In genomic region chr11:10943968-10944367, GRCh38 we compare ENCODE assay signal across 19 cellular contexts.
DNase-seq lines count a peak whose midpoint lies in the region; ATAC-seq and TF ChIP-seq lines count a peak whose summit lies in the region.
"Had no signal": no experiment of that assay in that cellular context is flagged by ENCODE, and none has a peak within 500 bp of the region (broad histone marks: within the 10 kb centered on the region; RNA-seq: fewer than 3 reads in every experiment).

No MANE protein-coding gene starts in this region.

- intact Hi-C loops in sciatic nerve (cut with DNase I) = no loop called here

- peaks cover 5% of the 10 kb centered on the region for H3K27me3 Mint-ChIP-seq in nephron (ENCODE audit: low read depth)

- ATAC-seq in sciatic nerve (no peak), HG02973 (IDR thresholded peaks at IDR 0.05; ENCODE audit: unreplicated experiment) (no peak)
- ATAC-seq: left colon, T-helper 17 cell, WTC11 had no signal

- H3K4me1 Mint-ChIP-seq in nephron = peaks cover 8% of the 10 kb centered on the region
- H3K4me1 Mint-ChIP-seq: T-helper 17 cell, WTC11 had no signal

- H3K4me3 ChIP-seq in choroid plexus epithelial cell (ENCODE audit: low read depth, low read length) = no peak overlapping the region
- H3K4me3 ChIP-seq: ascending aorta, SJSA1, spleen had no signal

- in situ Hi-C loops in G401 (cut with HindIII; ENCODE audit: low sequenced_read_pairs) = no loop called here

- H3K9me3 Mint-ChIP-seq in nephron = peaks cover 6% of the 10 kb centered on the region
- H3K9me3 Mint-ChIP-seq: activated CD4-positive, alpha-beta memory T cell treated with anti-CD3 and anti-CD28 coated beads for 36 hours had no signal

- H3K27ac Mint-ChIP-seq in nephron = peak overlapping the region in 2 of 3 experiments; percentile 61
- H3K27ac Mint-ChIP-seq: activated CD4-positive, alpha-beta memory T cell treated with anti-CD3 and anti-CD28 coated beads for 36 hours; T-helper 17 cell; WTC11 had no signal

- DNase-seq in G401 (ENCODE audit: low spot score) (peak; percentile 59), NCI-H69 (lab: John Stamatoyannopoulos, UW) (peak; percentile 25), choroid plexus epithelial cell (ENCODE audit: low read depth) (peak; percentile 11), sciatic nerve (ENCODE audit: low spot score) (no peak), pons (ENCODE audit: low spot score) (no peak)
- DNase-seq: activated CD4-positive, alpha-beta memory T cell treated with anti-CD3 and anti-CD28 coated beads for 36 hours; activated naive CD4-positive, alpha-beta T cell treated with anti-CD3 and anti-CD28 coated beads, Interleukin-2, amount 50 U/mL, for 16 hours; activated T-cell treated with anti-CD3 and anti-CD28 coated beads, Interleukin-2, amount 50 U/mL, for 1 hour; GOT3; left colon; NCI-H1105 treated with DMSO at 0.1 percent for 48 hours; NCI-H748 treated with DMSO at 0.1 percent for 48 hours; spleen; T-helper 17 cell had no signal

- no peak overlapping the region for H3K4me3 Mint-ChIP-seq in nephron
- H3K4me3 Mint-ChIP-seq: activated CD4-positive, alpha-beta memory T cell treated with anti-CD3 and anti-CD28 coated beads for 36 hours; T-helper 17 cell; WTC11 had no signal

- H3K36me3 Mint-ChIP-seq in nephron (ENCODE audit: low read depth) = no peaks in the 10 kb centered on the region
- H3K36me3 Mint-ChIP-seq: activated CD4-positive, alpha-beta memory T cell treated with anti-CD3 and anti-CD28 coated beads for 36 hours; WTC11 had no signal

- no peak for TF ChIP-seq CTCF in choroid plexus epithelial cell (conservative IDR thresholded peaks at IDR 0.05; ENCODE audit: low read depth, low read length)
- no peak for TF ChIP-seq CTCF in nephron (IDR thresholded peaks at IDR 0.05; ENCODE audit: unreplicated experiment in 3 of 3)

Comparison
In these comparisons a context has a peak if more than half of its experiments do, and no peak if none do; other contexts are left out.
1. DNase-seq: peak in G401 (single experiment), NCI-H69 (single experiment) and choroid plexus epithelial cell (single experiment); none in sciatic nerve (single experiment) and pons (single experiment).